Comparison of ENCODE assay signal across 23 cellular contexts in the genomic region with DNA sequence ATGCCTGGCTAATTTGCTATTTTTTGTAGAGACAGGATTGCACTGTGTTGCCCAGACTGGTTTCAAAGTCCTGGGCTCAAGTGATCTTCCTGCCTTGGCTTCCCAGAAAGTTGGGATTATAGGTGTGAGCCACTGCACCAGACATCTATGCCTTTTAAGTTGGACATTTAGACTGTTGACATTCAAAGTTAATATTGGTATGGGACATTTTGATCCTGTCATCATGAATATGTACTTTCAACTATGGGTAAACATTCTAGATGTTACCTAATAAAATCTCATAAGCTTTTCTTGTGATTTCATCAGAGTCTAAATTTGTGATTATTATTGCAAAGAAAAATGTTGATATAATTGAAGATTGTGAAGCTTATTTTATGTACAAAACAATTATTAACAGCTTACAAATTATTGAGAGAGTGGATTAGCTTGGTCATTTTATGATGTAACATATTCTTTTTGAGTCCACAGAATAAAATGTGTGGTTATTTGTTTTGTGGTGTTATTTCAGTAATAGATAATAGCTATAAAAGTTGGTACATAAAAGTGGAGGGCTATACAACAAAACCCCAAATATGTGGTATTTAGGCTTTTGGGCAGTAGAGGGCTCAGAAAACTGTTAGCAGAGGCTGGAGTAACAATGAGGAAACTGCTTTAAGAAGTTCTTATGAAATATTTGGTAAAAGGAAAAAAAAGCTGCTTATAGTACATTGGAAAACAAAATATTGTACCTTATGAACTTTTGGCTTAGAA. TPM values are rescaled to one million over a fixed set of nuclear protein-coding genes. Genes with fewer than 3 reads are reported as not detected.
"Had no signal": no experiment of that assay in that cellular context is flagged by ENCODE, and none has a peak within 500 bp of the region (broad histone marks: within the 10 kb centered on the region; RNA-seq: fewer than 3 reads in every experiment).

No MANE protein-coding gene starts in this region.

- H3K9me3 Mint-ChIP-seq: activated naive CD4-positive, alpha-beta T cell treated with anti-CD3 and anti-CD28 coated beads, Interleukin-2, amount 50 U/mL, for 24 hours; activated T-cell treated with anti-CD3 and anti-CD28 coated beads, Interleukin-2, amount 50 U/mL, for 72 hours; dendritic cell treated with granulocyte-macrophage colony-stimulating factor and Interleukin-4, amounts not matched to agents 40 ng/mL and 50 ng/mL, for 4 days; effector memory CD8-positive, alpha-beta T cell; natural killer cell treated with Interleukin-12 subunit alpha and Interleukin-12 subunit beta and Interleukin-15 and Interleukin-18, amount 100 ng/mL, for 72 hours had no signal

- H3K9me3 ChIP-seq: ascending aorta, sigmoid colon, thoracic aorta, upper lobe of left lung had no signal

- H3K27me3 ChIP-seq: ascending aorta, breast epithelium, hepatocyte, sigmoid colon, upper lobe of left lung had no signal

- H3K79me2 ChIP-seq: hepatocyte, parathyroid adenoma had no signal

- H3K36me3 ChIP-seq: ascending aorta, breast epithelium, sigmoid colon, thoracic aorta, upper lobe of left lung, WERI-Rb-1 had no signal

- H3K4me1 ChIP-seq: ascending aorta, breast epithelium, foreskin keratinocyte, parathyroid adenoma, sigmoid colon, upper lobe of left lung had no signal

- DNase-seq: activated CD4-positive, alpha-beta T cell treated with anti-CD3 and anti-CD28 coated beads, Interleukin-2, amount 50 U/mL, for 4 hours; activated effector memory CD4-positive, alpha-beta T cell treated with anti-CD3 and anti-CD28 coated beads, Interleukin-2, amount 50 U/mL, for 16 hours; activated T-cell treated with anti-CD3 and anti-CD28 coated beads, Interleukin-2, amount 50 U/mL, for 72 hours; cerebellar nuclear complex; effector memory CD8-positive, alpha-beta T cell; foreskin keratinocyte; islet precursor cell; left colon; sigmoid colon; stimulated activated naive B cell treated with anti-CD40 and anti-IgM and Interleukin-4, amounts not matched to agents 10 μg/mL and 1 μg/mL and 100 μg/mL, for 72 hours; T-helper 2 cell; upper lobe of left lung; WERI-Rb-1 had no signal

- H2AFZ ChIP-seq: hepatocyte, parathyroid adenoma had no signal

- H3K4me1 Mint-ChIP-seq: activated naive CD4-positive, alpha-beta T cell treated with anti-CD3 and anti-CD28 coated beads, Interleukin-2, amount 50 U/mL, for 24 hours; stimulated activated naive B cell treated with anti-CD40 and anti-IgM and Interleukin-4, amounts not matched to agents 10 μg/mL and 1 μg/mL and 100 μg/mL, for 72 hours had no signal

- H3K4me3 ChIP-seq: ascending aorta, breast epithelium, hepatocyte, lung, sigmoid colon, thoracic aorta, upper lobe of left lung had no signal

- H3K27ac ChIP-seq: ascending aorta, breast epithelium, epithelial cell of prostate, foreskin keratinocyte, hepatocyte, parathyroid adenoma, sigmoid colon, thoracic aorta, upper lobe of left lung, WERI-Rb-1 had no signal

- H3K4me3 Mint-ChIP-seq: activated naive CD4-positive, alpha-beta T cell treated with anti-CD3 and anti-CD28 coated beads, Interleukin-2, amount 50 U/mL, for 24 hours; activated T-cell treated with anti-CD3 and anti-CD28 coated beads, Interleukin-2, amount 50 U/mL, for 72 hours; dendritic cell treated with granulocyte-macrophage colony-stimulating factor and Interleukin-4, amounts not matched to agents 40 ng/mL and 50 ng/mL, for 4 days; effector memory CD8-positive, alpha-beta T cell; natural killer cell treated with Interleukin-12 subunit alpha and Interleukin-12 subunit beta and Interleukin-15 and Interleukin-18, amount 100 ng/mL, for 72 hours; stimulated activated naive B cell treated with anti-CD40 and anti-IgM and Interleukin-4, amounts not matched to agents 10 μg/mL and 1 μg/mL and 100 μg/mL, for 72 hours had no signal

- H3K27ac Mint-ChIP-seq: activated naive CD4-positive, alpha-beta T cell treated with anti-CD3 and anti-CD28 coated beads, Interleukin-2, amount 50 U/mL, for 24 hours; activated T-cell treated with anti-CD3 and anti-CD28 coated beads, Interleukin-2, amount 50 U/mL, for 72 hours; dendritic cell treated with granulocyte-macrophage colony-stimulating factor and Interleukin-4, amounts not matched to agents 40 ng/mL and 50 ng/mL, for 4 days; effector memory CD8-positive, alpha-beta T cell; natural killer cell treated with Interleukin-12 subunit alpha and Interleukin-12 subunit beta and Interleukin-15 and Interleukin-18, amount 100 ng/mL, for 72 hours; stimulated activated naive B cell treated with anti-CD40 and anti-IgM and Interleukin-4, amounts not matched to agents 10 μg/mL and 1 μg/mL and 100 μg/mL, for 72 hours had no signal

- H3K36me3 Mint-ChIP-seq: activated naive CD4-positive, alpha-beta T cell treated with anti-CD3 and anti-CD28 coated beads, Interleukin-2, amount 50 U/mL, for 24 hours; natural killer cell treated with Interleukin-12 subunit alpha and Interleukin-12 subunit beta and Interleukin-15 and Interleukin-18, amount 100 ng/mL, for 72 hours; stimulated activated naive B cell treated with anti-CD40 and anti-IgM and Interleukin-4, amounts not matched to agents 10 μg/mL and 1 μg/mL and 100 μg/mL, for 72 hours had no signal

- ATAC-seq: activated T-cell treated with anti-CD3 and anti-CD28 coated beads, Interleukin-2, amount 50 U/mL, for 72 hours; effector memory CD8-positive, alpha-beta T cell; foreskin keratinocyte; left colon; natural killer cell treated with Interleukin-12 subunit alpha and Interleukin-12 subunit beta and Interleukin-15 and Interleukin-18, amount 100 ng/mL, for 72 hours; stimulated activated naive B cell treated with anti-CD40 and anti-IgM and Interleukin-4, amounts not matched to agents 10 μg/mL and 1 μg/mL and 100 μg/mL, for 72 hours had no signal

- H3K9ac ChIP-seq: parathyroid adenoma had no signal

- H3K4me2 ChIP-seq: hepatocyte had no signal

RNA-seq across cellular contexts. Expression of gene STARD6, which starts 41.4 kb away (rescaled TPM):
- total RNA-seq: ascending aorta; breast epithelium; hepatocyte; left colon; lung; natural killer cell treated with Interleukin-12 subunit alpha and Interleukin-12 subunit beta and Interleukin-15 and Interleukin-18, amount 100 ng/mL, for 72 hours; sigmoid colon; thoracic aorta; upper lobe of left lung had no signal
